16 cellular contexts compared by ENCODE assay signal in the genomic region with DNA sequence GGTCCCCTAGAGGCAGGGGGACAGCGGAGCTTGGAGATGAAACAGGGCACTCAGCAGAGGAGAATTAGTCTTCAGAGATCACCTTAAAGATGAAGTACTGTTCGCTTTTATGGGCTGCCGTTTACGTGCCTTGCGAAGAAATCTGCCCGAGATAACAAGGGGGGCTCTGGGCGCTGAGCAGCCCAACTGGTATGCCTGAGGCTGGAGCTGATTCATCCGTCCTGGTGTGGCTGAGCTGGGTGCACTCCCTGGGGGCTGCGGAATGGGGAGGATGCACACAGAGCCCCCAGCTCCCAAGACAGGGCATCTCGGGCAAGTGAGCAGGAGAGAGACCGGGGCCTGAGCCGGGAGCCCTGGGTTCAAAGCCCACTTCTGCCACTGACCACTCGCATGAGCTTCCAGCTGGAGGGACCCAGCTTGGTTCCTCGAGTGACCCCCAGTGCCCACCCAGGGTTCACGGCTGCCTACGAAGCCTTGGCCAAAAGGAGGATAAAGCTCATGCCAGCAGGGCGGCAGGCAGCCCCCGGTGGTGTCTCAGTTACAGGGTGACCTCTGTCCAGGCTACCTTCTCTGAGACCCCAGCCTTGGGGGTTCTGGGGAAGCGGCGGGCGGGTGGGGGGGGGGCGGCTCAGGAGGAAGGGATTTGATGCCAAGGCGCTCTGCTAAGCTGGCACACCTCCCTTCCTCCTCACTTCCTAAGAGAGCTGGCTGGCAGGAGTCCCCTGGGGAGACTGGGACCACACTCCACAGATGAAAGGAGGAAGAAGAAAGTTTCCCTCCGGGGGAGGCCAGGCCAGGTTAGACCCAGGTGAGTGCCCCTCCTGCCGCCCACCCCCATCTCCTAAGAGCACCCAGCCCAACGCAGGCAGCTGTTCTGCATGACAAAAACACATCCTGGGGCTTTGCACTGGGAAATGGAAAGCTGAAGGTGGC. TPM values are rescaled to one million over a fixed set of nuclear protein-coding genes. Genes with fewer than 3 reads are reported as not detected.
DNase-seq lines count a peak whose midpoint lies in the region; TF ChIP-seq lines count a peak whose summit lies in the region.
"Had no signal": no experiment of that assay in that cellular context is flagged by ENCODE, and none has a peak within 500 bp of the region (broad histone marks: within the 10 kb centered on the region; RNA-seq: fewer than 3 reads in every experiment).

No MANE protein-coding gene starts in this region.

- no peak overlapping the region for H3K4me3 Mint-ChIP-seq in activated CD4-positive, alpha-beta memory T cell treated with anti-CD3 and anti-CD28 coated beads for 36 hours

- H3K36me3 Mint-ChIP-seq in activated CD4-positive, alpha-beta memory T cell treated with anti-CD3 and anti-CD28 coated beads for 36 hours: no peaks in the 10 kb centered on the region

- TF ChIP-seq CTCF in foreskin fibroblast (IDR thresholded peaks at IDR 0.05; ENCODE audit: low read depth, low read length): no peak

- H3K27me3 ChIP-seq in H7 (ENCODE audit: control insufficient read depth, insufficient read depth, low read length): peaks cover 12% of the 10 kb centered on the region

- H3K4me3 ChIP-seq in H7 (ENCODE audit: insufficient read depth, low read depth, low read length) (no peak overlapping the region; the same call in 1 of the 2 replicates), foreskin fibroblast (ENCODE audit: low read depth in 1 of 2, low read length in 2 of 2) (no peak overlapping the region)
- H3K4me3 ChIP-seq: colonic mucosa had no signal

- no peaks in the 10 kb centered on the region for H3K9me3 Mint-ChIP-seq in activated CD4-positive, alpha-beta memory T cell treated with anti-CD3 and anti-CD28 coated beads for 36 hours

- peaks cover 44% of the 10 kb centered on the region for H3K27me3 Mint-ChIP-seq in activated CD4-positive, alpha-beta memory T cell treated with anti-CD3 and anti-CD28 coated beads for 36 hours

- CTCF ChIA-PET in activated CD4-positive, alpha-beta memory T cell treated with anti-CD3 and anti-CD28 coated beads for 36 hours (lab: Charles Lee): interaction anchor here (0.7 to 0.9 kb wide), 3 partner anchors 67 to 249 kb away, joined by 3 to 4 read pairs (median 3); no protein-coding TSS in a partner anchor

- intact Hi-C loops in activated CD4-positive, alpha-beta memory T cell treated with anti-CD3 and anti-CD28 coated beads for 36 hours (cut with micrococcal nuclease): no loop called here

- H3K4me1 Mint-ChIP-seq in activated CD4-positive, alpha-beta memory T cell treated with anti-CD3 and anti-CD28 coated beads for 36 hours (ENCODE audit: low read depth): no peaks in the 10 kb centered on the region

- H3K36me3 ChIP-seq in H7 (replicated peaks; ENCODE audit: control insufficient read depth, insufficient read depth, low read length): no peaks in the 10 kb centered on the region
- H3K36me3 ChIP-seq: colonic mucosa had no signal

- DNase-seq in H7 (peak; percentile 69), T1000 (lab: John Stamatoyannopoulos, UW) (peak; percentile 83), foreskin fibroblast (peak; percentile 79 to 90), renal cortical epithelial cell (ENCODE audit: low read depth) (peak; percentile 58), mesenteric fat pad (ENCODE audit: low spot score) (no peak), NCI-H82 (lab: John Stamatoyannopoulos, UW) (no peak), DMS79 (lab: John Stamatoyannopoulos, UW) (no peak)
- DNase-seq in activated CD4-positive, alpha-beta memory T cell treated with anti-CD3 and anti-CD28 coated beads for 36 hours: no peak
- DNase-seq: activated CD4-positive, alpha-beta T cell treated with anti-CD3 and anti-CD28 coated beads for 4 hours; activated gamma-delta T cell treated with Interleukin-2 at 50 U/mL for 16 hours; colonic mucosa; GDM1; head of caudate nucleus; NCI-H2227 treated with DMSO at 0.1 percent for 48 hours had no signal

- H3K27ac Mint-ChIP-seq in activated CD4-positive, alpha-beta memory T cell treated with anti-CD3 and anti-CD28 coated beads for 36 hours: no peak overlapping the region

- POLR2A ChIA-PET in activated CD4-positive, alpha-beta memory T cell treated with anti-CD3 and anti-CD28 coated beads for 36 hours (lab: Charles Lee): interaction anchor here (0.6 kb wide), 1 partner anchor 90 kb away, joined by 3 read pairs; no protein-coding TSS in a partner anchor

RNA-seq across cellular contexts. Expression of a gene that starts 5.7 kb away (rescaled TPM):
- 6.1 and 6.2 TPM in 2 replicates for total RNA-seq in H7 (2014; rRNA removed; shearing (Covaris generic))
- total RNA-seq in renal cortical epithelial cell (0.52 and 7.9 TPM in 2 replicates), mesenteric fat pad (not detected)
- total RNA-seq in activated CD4-positive, alpha-beta memory T cell treated with anti-CD3 and anti-CD28 coated beads for 36 hours: not detected

RNA-seq across cellular contexts. Expression of a gene that starts 36.8 kb away (rescaled TPM):
- total RNA-seq in H7 (2014; rRNA removed; shearing (Covaris generic)): not detected in 2 replicates
- total RNA-seq in renal cortical epithelial cell (not detected in 2 replicates), mesenteric fat pad (not detected)
- total RNA-seq in activated CD4-positive, alpha-beta memory T cell treated with anti-CD3 and anti-CD28 coated beads for 36 hours: not detected
- total RNA-seq: H4, SK-MEL-5 had no signal

Comparison
In these comparisons a context has a peak if more than half of its experiments do, and no peak if none do; other contexts are left out.
1. DNase-seq: peak in H7 (single experiment), T1000 (single experiment), foreskin fibroblast (2 of 2) and renal cortical epithelial cell (single experiment); none in mesenteric fat pad (single experiment), activated CD4-positive, alpha-beta memory T cell treated with anti-CD3 and anti-CD28 coated beads for 36 hours (single experiment), NCI-H82 (single experiment) and DMS79 (single experiment).